19 cellular contexts compared by ENCODE assay signal in the genomic region with DNA sequence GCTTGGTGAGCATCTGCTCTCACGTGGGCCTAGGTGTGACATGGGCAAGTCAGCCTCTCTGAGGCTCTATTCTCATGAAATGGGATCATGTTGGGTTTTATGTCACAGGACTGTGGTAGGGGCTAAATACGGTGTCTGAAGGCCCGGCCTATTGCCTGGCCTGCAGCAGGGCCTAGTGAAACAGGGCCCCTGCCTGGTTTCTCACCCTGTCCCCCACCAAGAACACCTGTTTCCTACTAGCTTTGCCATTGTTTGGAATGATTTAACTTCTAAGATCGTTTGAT.
"Had no signal": no experiment of that assay in that cellular context is flagged by ENCODE, and none has a peak within 500 bp of the region (broad histone marks: within the 10 kb centered on the region; RNA-seq: fewer than 3 reads in every experiment).

No MANE protein-coding gene starts in this region.

- H3K4me2 ChIP-seq: KMS-11 had no signal

- H3K4me3 ChIP-seq: SK-N-MC had no signal

- H3K4me1 Mint-ChIP-seq: brain had no signal

- H3K27ac ChIP-seq: KMS-11, SK-N-MC had no signal

- H3K27ac Mint-ChIP-seq: activated CD8-positive, alpha-beta T cell treated with anti-CD3 and anti-CD28 coated beads for 36 hours; brain had no signal

- H3K9me3 Mint-ChIP-seq: activated CD8-positive, alpha-beta T cell treated with anti-CD3 and anti-CD28 coated beads for 36 hours; brain; T-cell had no signal

- H3K9ac ChIP-seq: KMS-11 had no signal

- H3K4me3 Mint-ChIP-seq: activated CD8-positive, alpha-beta T cell treated with anti-CD3 and anti-CD28 coated beads for 36 hours; brain; T-cell had no signal

- FAIRE-seq: astrocyte had no signal

- ATAC-seq: activated CD8-positive, alpha-beta T cell treated with anti-CD3 and anti-CD28 coated beads for 36 hours; T-cell had no signal

- H3K27me3 Mint-ChIP-seq: activated CD8-positive, alpha-beta T cell treated with anti-CD3 and anti-CD28 coated beads for 36 hours; brain; T-cell had no signal

- DNase-seq: activated CD4-positive, alpha-beta T cell treated with anti-CD3 and anti-CD28 coated beads for 4 hours; activated CD8-positive, alpha-beta T cell treated with anti-CD3 and anti-CD28 coated beads for 36 hours; activated naive CD4-positive, alpha-beta T cell treated with anti-CD3 and anti-CD28 coated beads, Interleukin-2, amount 50 U/mL, for 16 hours; activated T-cell treated with anti-CD3 and anti-CD28 coated beads for 4 hours; amygdala; NCI-H1092; NCI-H1417; NCI-H1930; NCI-H2171; NCI-H2227 treated with DMSO at 0.1 percent for 48 hours; NCI-H446 treated with DMSO at 0.1 percent for 48 hours; NCI-H524 treated with DMSO at 0.1 percent for 48 hours; NCI-H748 treated with DMSO at 0.1 percent for 48 hours; WERI-Rb-1 had no signal
